Comparison of ENCODE assay signal across 25 cellular contexts in the genomic region with DNA sequence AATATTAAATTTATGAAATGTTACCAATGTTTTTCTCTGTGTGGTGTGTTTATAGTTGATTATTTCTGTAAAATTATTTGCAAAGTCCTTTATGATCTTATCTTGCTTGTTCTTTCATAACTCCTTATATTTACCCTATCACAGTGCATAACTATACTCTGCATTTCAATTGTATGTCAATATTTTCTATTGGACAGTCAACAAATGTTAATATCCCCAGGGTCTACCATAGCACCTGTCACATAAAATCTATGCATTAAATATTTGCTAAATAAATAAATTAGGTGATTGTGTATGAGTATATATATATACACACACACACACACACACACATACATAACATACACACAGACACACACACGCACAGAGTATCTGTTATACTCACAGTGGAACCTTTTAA.
DNase-seq lines count a peak whose midpoint lies in the region; ATAC-seq and TF ChIP-seq lines count a peak whose summit lies in the region.
"Had no signal": no experiment of that assay in that cellular context is flagged by ENCODE, and none has a peak within 500 bp of the region (broad histone marks: within the 10 kb centered on the region; RNA-seq: fewer than 3 reads in every experiment).

No MANE protein-coding gene starts in this region.

- ATAC-seq in PC-3 = peak; percentile 71
- ATAC-seq: A549, GM12878, HCT116 had no signal

- no peaks in the 10 kb centered on the region for H3K36me3 Mint-ChIP-seq in H9 (ENCODE audit: insufficient read depth in 1 of 3, low read depth in 3 of 3)
- H3K36me3 Mint-ChIP-seq: CD14-positive monocyte; CD8-positive, alpha-beta memory T cell had no signal

- H3K79me1 ChIP-seq in H9 (ENCODE audit: insufficient read depth, low read depth, low read length, poor library complexity, severe bottlenecking) = no peaks in the 10 kb centered on the region

- H4K91ac ChIP-seq in H9 (ENCODE audit: insufficient read length, low read depth, low read length) = no peak overlapping the region

- DNase-seq in NCI-H526 treated with DMSO at 0.1 percent for 48 hours (lab: John Stamatoyannopoulos, UW) = peak; percentile 22
- no peak for DNase-seq in NCI-H526 (lab: John Stamatoyannopoulos, UW)
- peak; percentile 92 for DNase-seq in LNCaP clone FGC (ENCODE audit: low read depth)
- DNase-seq in PC-3 = no peak
- DNase-seq in H9 = no peak
- DNase-seq in dedifferentiated amniotic fluid mesenchymal stem cell (ENCODE audit: extremely low spot score) = no peak
- no peak for DNase-seq in activated CD8-positive, alpha-beta memory T cell treated with anti-CD3 and anti-CD28 coated beads, Interleukin-2, amount 50 U/mL, for 48 hours
- DNase-seq: 8988T; ACHN; AML-193; BE2C; Calu3; CD4-positive, alpha-beta T cell; CD8-positive, alpha-beta memory T cell; COR-L47; DMS79; EL; GDM1; GM23248; H7 had no signal

- no CpG with 5 or more reads among the region's 1 CpG for WGBS in H9 (ENCODE audit: extremely low coverage, insufficient read length, low lambda C conversion rate)

- H3K23me2 ChIP-seq in H9 (ENCODE audit: insufficient read length, low read depth, low read length, poor library complexity, severe bottlenecking) = no peaks in the 10 kb centered on the region

- H2AFZ ChIP-seq in PC-3 (ENCODE audit: low read length) (no peak overlapping the region), H9 (ENCODE audit: low read length) (no peak overlapping the region)
- H2AFZ ChIP-seq: GM23248 had no signal

- CTCF ChIA-PET in PC-3 (lab: Charles Lee) = no interaction called here

- H3K9ac ChIP-seq in PC-3 (ENCODE audit: low read length) (no peak overlapping the region), H9 (ENCODE audit: extremely low read depth, insufficient read length, low read length) (no peak overlapping the region)
- H3K9ac ChIP-seq: BLaER1 treated with 17β-estradiol and CSF1 and Interleukin-3, amounts not matched to agents 10 nM and 100 nM; GM23248 had no signal

- H3K79me2 ChIP-seq in PC-3 (ENCODE audit: low read length) (no peaks in the 10 kb centered on the region), H9 (ENCODE audit: insufficient read depth, low read length) (no peaks in the 10 kb centered on the region)

- H2BK5ac ChIP-seq in H9 (ENCODE audit: insufficient read length, low read length) = no peak overlapping the region

- no peak overlapping the region for H3T11ph ChIP-seq in H9 (ENCODE audit: low read length)

- no peak overlapping the region for H2BK120ac ChIP-seq in H9 (ENCODE audit: low read depth, low read length, poor library complexity, severe bottlenecking)

- no peak overlapping the region for H2BK20ac ChIP-seq in H9 (ENCODE audit: low read depth, low read length, poor library complexity, severe bottlenecking)

- POLR2A ChIA-PET in PC-3 (lab: Charles Lee; ENCODE audit: unreplicated experiment) = no interaction called here

- no peaks in the 10 kb centered on the region for H3K4me1 ChIP-seq in PC-3 (ENCODE audit: insufficient read depth, low read length)
- peaks cover 3% of the 10 kb centered on the region; the same call in 1 of the 2 replicates for H3K4me1 ChIP-seq in H9 (ENCODE audit: insufficient read depth, low read length)
- H3K4me1 ChIP-seq: A549; BE2C; BLaER1 treated with 17β-estradiol and CSF1 and Interleukin-3, amounts not matched to agents 10 nM and 100 nM had no signal

- BruUV-seq in PC-3 (replicated peaks; lab: Mats Ljungman, UMichigan) = no TSS peak

- H3K27ac ChIP-seq in PC-3 (ENCODE audit: low read length) (no peak overlapping the region), H9 (ENCODE audit: insufficient read length, low read depth, low read length) (no peak overlapping the region)
- H3K27ac ChIP-seq: A549; BLaER1 treated with 17β-estradiol and CSF1 and Interleukin-3, amounts not matched to agents 10 nM and 100 nM; GM23248 had no signal

- intact Hi-C loops in PC-3 (cut with micrococcal nuclease) = loop anchor here (5.0 to 10.0 kb wide), 2 partner anchors 57 to 396 kb away; no protein-coding TSS in a partner anchor

- H3F3A ChIP-seq in PC-3 (ENCODE audit: low read length, unreplicated experiment) = no peaks in the 10 kb centered on the region

- H3K27ac Mint-ChIP-seq in H9 = no peak overlapping the region
- H3K27ac Mint-ChIP-seq: CD14-positive monocyte; CD4-positive, alpha-beta T cell; CD8-positive, alpha-beta memory T cell had no signal

- H3K4me3 ChIP-seq in LNCaP clone FGC (ENCODE audit: low read depth, low read length) = no peak overlapping the region
- H3K4me3 ChIP-seq in PC-3 (ENCODE audit: low read length) = no peak overlapping the region
- H3K4me3 ChIP-seq: A549; BLaER1 treated with 17β-estradiol and CSF1 and Interleukin-3, amounts not matched to agents 10 nM and 100 nM; GM12878; GM23248 had no signal

- no peaks in the 10 kb centered on the region for H3K36me3 ChIP-seq in PC-3 (ENCODE audit: low read depth, low read length)
- H3K36me3 ChIP-seq: BE2C; BLaER1 treated with 17β-estradiol and CSF1 and Interleukin-3, amounts not matched to agents 10 nM and 100 nM had no signal

- H3K4ac ChIP-seq in H9 (ENCODE audit: low read depth, low read length) = no peak overlapping the region

- TF ChIP-seq CTCF in LNCaP clone FGC (IDR thresholded peaks at IDR 0.05; ENCODE audit: control insufficient read depth, extremely low read depth, insufficient read depth) (no peak), PC-3 (conservative IDR thresholded peaks at IDR 0.05; ENCODE audit: low read depth, low read length) (no peak), H9 (conservative IDR thresholded peaks at IDR 0.05) (no peak)

- no peak overlapping the region for H3K18ac ChIP-seq in H9 (ENCODE audit: insufficient read length, low read depth, low read length)

- H3K9me2 ChIP-seq in PC-3 (replicated peaks; ENCODE audit: low read length) = no peaks in the 10 kb centered on the region

- no peak overlapping the region for H2AK5ac ChIP-seq in H9 (ENCODE audit: insufficient read length, low read length)

- H4K8ac ChIP-seq in H9 (replicated peaks; ENCODE audit: insufficient read length, low read depth, low read length) = no peak overlapping the region

- H3K23ac ChIP-seq in H9 (ENCODE audit: insufficient read length, low read depth, low read length) = no peak overlapping the region

- no peak overlapping the region for H3K56ac ChIP-seq in H9 (ENCODE audit: insufficient read length, low read depth, low read length)

- H3K9me3 Mint-ChIP-seq in H9 = no peaks in the 10 kb centered on the region
- H3K9me3 Mint-ChIP-seq: CD4-positive, alpha-beta T cell; CD8-positive, alpha-beta memory T cell had no signal

- no peak overlapping the region for H3K14ac ChIP-seq in H9 (ENCODE audit: insufficient read depth, low read length)

- H3K27me3 ChIP-seq in PC-3 (ENCODE audit: low read length) (no peaks in the 10 kb centered on the region), H9 (ENCODE audit: insufficient read depth, low read length) (no peaks in the 10 kb centered on the region)
- H3K27me3 ChIP-seq: BE2C; BLaER1 treated with 17β-estradiol and CSF1 and Interleukin-3, amounts not matched to agents 10 nM and 100 nM had no signal

- H2BK15ac ChIP-seq in H9 (ENCODE audit: low read depth, low read length) = no peak overlapping the region

- H4K20me1 ChIP-seq in PC-3 (ENCODE audit: low read length) = no peaks in the 10 kb centered on the region
- no peaks in the 10 kb centered on the region for H4K20me1 ChIP-seq in H9 (ENCODE audit: control insufficient read depth, insufficient read depth, insufficient read length)
- H4K20me1 ChIP-seq: BLaER1 treated with 17β-estradiol and CSF1 and Interleukin-3, amounts not matched to agents 10 nM and 100 nM had no signal

- no peak overlapping the region for H2BK12ac ChIP-seq in H9 (ENCODE audit: insufficient read length, low read depth, low read length)

- H3K9me3 ChIP-seq in PC-3 (ENCODE audit: low read length) (no peaks in the 10 kb centered on the region), H9 (ENCODE audit: control insufficient read depth, low read depth, low read length) (no peaks in the 10 kb centered on the region)
- H3K9me3 ChIP-seq: A549; BE2C; BLaER1 treated with 17β-estradiol and CSF1 and Interleukin-3, amounts not matched to agents 10 nM and 100 nM had no signal

- peaks cover 19 to 23% of the 10 kb centered on the region in 2 experiments for H3K4me1 Mint-ChIP-seq in H9
- H3K4me1 Mint-ChIP-seq: CD14-positive monocyte; CD8-positive, alpha-beta memory T cell had no signal

- no peak overlapping the region for H4K5ac ChIP-seq in H9 (ENCODE audit: insufficient read length, low read depth, low read length)

- H3K27me3 Mint-ChIP-seq in H9 (ENCODE audit: low read depth) = no peaks in the 10 kb centered on the region
- H3K27me3 Mint-ChIP-seq: CD4-positive, alpha-beta T cell; CD8-positive, alpha-beta memory T cell had no signal

- H3K4me3 Mint-ChIP-seq in H9 = no peak overlapping the region
- H3K4me3 Mint-ChIP-seq: CD14-positive monocyte; CD4-positive, alpha-beta T cell; CD8-positive, alpha-beta memory T cell had no signal

- H3K4me2 ChIP-seq in PC-3 (ENCODE audit: low read length) (no peak overlapping the region), H9 (ENCODE audit: insufficient read depth, insufficient read length, low read length) (no peak overlapping the region)
- H3K4me2 ChIP-seq: A549; BLaER1 treated with 17β-estradiol and CSF1 and Interleukin-3, amounts not matched to agents 10 nM and 100 nM had no signal

Comparison
In these comparisons a context has a peak if more than half of its experiments do, and no peak if none do; other contexts are left out.
1. DNase-seq: peak in NCI-H526 treated with DMSO at 0.1 percent for 48 hours (single experiment) and LNCaP clone FGC (single experiment); none in NCI-H526 (0 of 2), PC-3 (single experiment), H9 (single experiment), dedifferentiated amniotic fluid mesenchymal stem cell (single experiment) and activated CD8-positive, alpha-beta memory T cell treated with anti-CD3 and anti-CD28 coated beads, Interleukin-2, amount 50 U/mL, for 48 hours (single experiment).